ENCODE assay signal across 17 cellular contexts in the genomic region with DNA sequence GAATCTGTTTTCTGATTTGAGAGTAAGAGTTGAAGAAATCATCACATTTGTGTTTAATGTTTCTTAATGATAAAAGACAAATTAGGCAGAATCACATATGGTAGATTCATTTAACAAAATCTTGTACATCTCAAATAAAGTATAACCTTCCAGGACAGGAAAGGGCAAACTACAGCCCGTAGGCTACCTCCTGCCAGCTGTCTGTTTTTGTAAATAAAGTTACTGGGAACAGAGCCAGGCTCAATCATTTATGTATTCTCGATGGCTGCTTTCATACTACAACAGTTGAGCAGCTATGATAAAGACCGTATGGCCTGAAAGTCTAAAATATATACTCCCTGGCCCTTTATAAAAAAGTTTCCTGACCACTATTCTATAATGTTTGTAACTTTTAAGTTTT.
DNase-seq lines count a peak whose midpoint lies in the region; ATAC-seq and TF ChIP-seq lines count a peak whose summit lies in the region.
"Had no signal": no experiment of that assay in that cellular context is flagged by ENCODE, and none has a peak within 500 bp of the region (broad histone marks: within the 10 kb centered on the region; RNA-seq: fewer than 3 reads in every experiment).

No MANE protein-coding gene starts in this region.

- H3K4me1 ChIP-seq in mucosa of descending colon (ENCODE audit: low read depth) (no peaks in the 10 kb centered on the region), aorta (ENCODE audit: control insufficient read depth in 1 of 2, insufficient read depth in 2 of 2, low read length in 2 of 2) (no peaks in the 10 kb centered on the region), testis (no peaks in the 10 kb centered on the region)

- H3K4me3 ChIP-seq in mucosa of descending colon = no peak overlapping the region
- no peak overlapping the region for H3K4me3 ChIP-seq in aorta (ENCODE audit: low read length in 2 of 2)
- no peak overlapping the region for H3K4me3 ChIP-seq in testis

- H3K27ac ChIP-seq in aorta (ENCODE audit: low read depth in 1 of 2, low read length in 2 of 2) (no peak overlapping the region), testis (no peak overlapping the region)
- H3K27ac ChIP-seq: HL-60, RWPE1 had no signal

- 9 to 11% methylated on average over 3 of the region's 3 CpGs for WGBS in aorta, 2 donors
- WGBS in testis, 2 donors = 51 to 57% methylated on average over 3 of the region's 3 CpGs

- TF ChIP-seq CTCF in mucosa of descending colon (IDR thresholded peaks at IDR 0.05) (no peak), testis (IDR thresholded peaks at IDR 0.05) (no peak)

- peak; percentile 78 for DNase-seq in NCI-H1694 (lab: John Stamatoyannopoulos, UW)
- peak; percentile 40 for DNase-seq in RPMI8226
- DNase-seq in mucosa of descending colon = peak in 1 of 3 donors; percentile 26
- DNase-seq in aorta = no peak
- no peak for DNase-seq in testis
- no peak for DNase-seq in activated CD4-positive, alpha-beta T cell treated with anti-CD3 and anti-CD28 coated beads for 4 hours
- DNase-seq in NCI-H524 (lab: John Stamatoyannopoulos, UW) = no peak
- DNase-seq: activated naive CD8-positive, alpha-beta T cell treated with anti-CD3 and anti-CD28 coated beads, Interleukin-2, amount 10 ng/mL, durations not matched to agents 7 days and 5 days; activated T-cell treated with anti-CD3 and anti-CD28 coated beads for 4 hours; C1 segment of cervical spinal cord; EL; KG1; stimulated activated CD4-positive, alpha-beta T cell treated with anti-CD3 and anti-CD28 coated beads, Interleukin-2, amount 100 ng/mL, for 24 hours; T-helper 17 cell had no signal

- H3K36me3 ChIP-seq in mucosa of descending colon (ENCODE audit: low read depth) (no peaks in the 10 kb centered on the region), aorta (ENCODE audit: control insufficient read depth in 1 of 2, insufficient read depth in 2 of 2, low read length in 1 of 2) (no peaks in the 10 kb centered on the region), testis (ENCODE audit: low read depth, missing control alignments) (no peaks in the 10 kb centered on the region)

- no peaks in the 10 kb centered on the region for H3K9me3 ChIP-seq in mucosa of descending colon
- no peaks in the 10 kb centered on the region for H3K9me3 ChIP-seq in aorta (ENCODE audit: control insufficient read depth, low read length)
- no peaks in the 10 kb centered on the region for H3K9me3 ChIP-seq in testis

- ATAC-seq in GM19351 (IDR thresholded peaks at IDR 0.05; ENCODE audit: unreplicated experiment) (peak; percentile 59), mucosa of descending colon (peak; percentile 37), aorta (ENCODE audit: low FRiP score) (no peak)
- ATAC-seq: T-helper 17 cell had no signal

- H3K27me3 ChIP-seq in aorta (ENCODE audit: control insufficient read depth in 1 of 2, insufficient read depth in 2 of 2, low read length in 1 of 2) = no peaks in the 10 kb centered on the region
- no peaks in the 10 kb centered on the region for H3K27me3 ChIP-seq in testis

- intact Hi-C loops in mucosa of descending colon (cut with DNase I, micrococcal nuclease) (no loop called here), aorta (cut with DNase I) (no loop called here), testis (cut with DNase I; ENCODE audit: low total_unique reads) (no loop called here)

- TF ChIP-seq POLR2A in testis (IDR thresholded peaks at IDR 0.05) = no peak

Comparison
In these comparisons a context has a peak if more than half of its experiments do, and no peak if none do; other contexts are left out.
1. DNase-seq: peak in NCI-H1694 (single experiment) and RPMI8226 (single experiment); none in aorta (0 of 2), testis (single experiment), activated CD4-positive, alpha-beta T cell treated with anti-CD3 and anti-CD28 coated beads for 4 hours (0 of 2) and NCI-H524 (0 of 2).